Comparison of ENCODE assay signal across 30 cellular contexts in genomic region chr9:16803648-16804047, GRCh38.
"Had no signal": no experiment of that assay in that cellular context is flagged by ENCODE, and none has a peak within 500 bp of the region (broad histone marks: within the 10 kb centered on the region; RNA-seq: fewer than 3 reads in every experiment).

No MANE protein-coding gene starts in this region.

- H3K9me3 ChIP-seq: heart right ventricle, right atrium auricular region, suprapubic skin, transverse colon, upper lobe of right lung, uterus had no signal

- H3K79me2 ChIP-seq: parathyroid adenoma had no signal

- H3K9me3 Mint-ChIP-seq: endodermal cell; memory B cell; natural killer cell; neural crest cell; stimulated activated naive CD8-positive, alpha-beta T cell treated with anti-CD3 and anti-CD28 coated beads, Interleukin-15, amount 100 ng/mL, for 72 hours had no signal

- H3K27ac Mint-ChIP-seq: endodermal cell; memory B cell; natural killer cell; progenitor cell of endocrine pancreas; stimulated activated naive CD8-positive, alpha-beta T cell treated with anti-CD3 and anti-CD28 coated beads, Interleukin-15, amount 100 ng/mL, for 72 hours had no signal

- H3K4me1 ChIP-seq: heart right ventricle, parathyroid adenoma, suprapubic skin, upper lobe of right lung, uterus had no signal

- H3K27me3 Mint-ChIP-seq: memory B cell; stimulated activated naive CD8-positive, alpha-beta T cell treated with anti-CD3 and anti-CD28 coated beads, Interleukin-15, amount 100 ng/mL, for 72 hours had no signal

- H3K4me3 ChIP-seq: dorsolateral prefrontal cortex, heart right ventricle, lung, right atrium auricular region, smooth muscle cell, suprapubic skin, transverse colon, upper lobe of right lung, uterus had no signal

- H3K9ac ChIP-seq: parathyroid adenoma had no signal

- H3K27me3 ChIP-seq: right atrium auricular region, suprapubic skin, transverse colon, upper lobe of right lung, uterus had no signal

- H3K36me3 ChIP-seq: right atrium auricular region, suprapubic skin, transverse colon, upper lobe of right lung, uterus had no signal

- H3K4me1 Mint-ChIP-seq: memory B cell; stimulated activated naive CD8-positive, alpha-beta T cell treated with anti-CD3 and anti-CD28 coated beads, Interleukin-15, amount 100 ng/mL, for 72 hours had no signal

- H2AFZ ChIP-seq: parathyroid adenoma had no signal

- ATAC-seq: esophagus mucosa; heart right ventricle; left lobe of liver; natural killer cell; sciatic nerve; stimulated activated naive CD8-positive, alpha-beta T cell treated with anti-CD3 and anti-CD28 coated beads, Interleukin-15, amount 100 ng/mL, for 72 hours; upper lobe of right lung had no signal

- H3K27ac ChIP-seq: dorsolateral prefrontal cortex, epithelial cell of prostate, heart right ventricle, parathyroid adenoma, right atrium auricular region, suprapubic skin, transverse colon, upper lobe of right lung, uterus had no signal

- H3K36me3 Mint-ChIP-seq: memory B cell, natural killer cell had no signal

- H3K4me2 ChIP-seq: smooth muscle cell had no signal

- DNase-seq: dorsolateral prefrontal cortex; effector CD4-positive, alpha-beta T cell; endodermal cell; foreskin fibroblast; glutamatergic neuron; heart right ventricle; hippocampal formation; kidney; natural killer cell; stimulated activated CD4-positive, alpha-beta T cell treated with anti-CD3 and anti-CD28 coated beads, Interleukin-12 subunit alpha, Interleukin-12 subunit beta, amount 100 ng/mL, for 4 hours; stimulated activated CD4-positive, alpha-beta T cell treated with anti-CD3 and anti-CD28 coated beads, Interleukin-1b, Interleukin-23, amount 100 ng/mL, for 48 hours; stimulated activated CD4-positive, alpha-beta T cell treated with anti-CD3 and anti-CD28 coated beads, Interleukin-4, amount 100 ng/mL, for 1 hour; stimulated activated CD8-positive, alpha-beta memory T cell treated with anti-CD3 and anti-CD28 coated beads, Interleukin-4, amount 100 ng/mL, for 48 hours; stimulated activated naive CD4-positive, alpha-beta T cell; stimulated activated naive CD8-positive, alpha-beta T cell treated with anti-CD3 and anti-CD28 coated beads, Interleukin-15, amount 100 ng/mL, for 72 hours; transverse colon; upper lobe of right lung; uterus had no signal

- H3K4me3 Mint-ChIP-seq: endodermal cell; memory B cell; natural killer cell; neural crest cell; stimulated activated naive CD8-positive, alpha-beta T cell treated with anti-CD3 and anti-CD28 coated beads, Interleukin-15, amount 100 ng/mL, for 72 hours had no signal
